ENCODE assay signal across 1 cellular context in genomic region chr12:77065361-77066204, GRCh38.
A peak's percentile ranks its signal among the peaks of the same experiment; 100 is the strongest.
TF ChIP-seq lines count a peak whose summit lies in the region.

A gene with protein sequence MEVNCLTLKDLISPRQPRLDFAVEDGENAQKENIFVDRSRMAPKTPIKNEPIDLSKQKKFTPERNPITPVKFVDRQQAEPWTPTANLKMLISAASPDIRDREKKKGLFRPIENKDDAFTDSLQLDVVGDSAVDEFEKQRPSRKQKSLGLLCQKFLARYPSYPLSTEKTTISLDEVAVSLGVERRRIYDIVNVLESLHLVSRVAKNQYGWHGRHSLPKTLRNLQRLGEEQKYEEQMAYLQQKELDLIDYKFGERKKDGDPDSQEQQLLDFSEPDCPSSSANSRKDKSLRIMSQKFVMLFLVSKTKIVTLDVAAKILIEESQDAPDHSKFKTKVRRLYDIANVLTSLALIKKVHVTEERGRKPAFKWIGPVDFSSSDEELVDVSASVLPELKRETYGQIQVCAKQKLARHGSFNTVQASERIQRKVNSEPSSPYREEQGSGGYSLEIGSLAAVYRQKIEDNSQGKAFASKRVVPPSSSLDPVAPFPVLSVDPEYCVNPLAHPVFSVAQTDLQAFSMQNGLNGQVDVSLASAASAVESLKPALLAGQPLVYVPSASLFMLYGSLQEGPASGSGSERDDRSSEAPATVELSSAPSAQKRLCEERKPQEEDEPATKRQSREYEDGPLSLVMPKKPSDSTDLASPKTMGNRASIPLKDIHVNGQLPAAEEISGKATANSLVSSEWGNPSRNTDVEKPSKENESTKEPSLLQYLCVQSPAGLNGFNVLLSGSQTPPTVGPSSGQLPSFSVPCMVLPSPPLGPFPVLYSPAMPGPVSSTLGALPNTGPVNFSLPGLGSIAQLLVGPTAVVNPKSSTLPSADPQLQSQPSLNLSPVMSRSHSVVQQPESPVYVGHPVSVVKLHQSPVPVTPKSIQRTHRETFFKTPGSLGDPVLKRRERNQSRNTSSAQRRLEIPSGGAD (minus strand): TSS chr12:77065569. CDS start chr12:77064635, 934 bp downstream.

TF ChIP-seq in HEK293, 187 proteins besides CTCF, POLR2A, EP300 and RAD21 (continued from another document and continues in another):
- TF ChIP-seq ZBTB8A (tag by site-specific recombination; IDR thresholded peaks at IDR 0.05) (peak; percentile 91), ZNF768 (tag by site-specific recombination; IDR thresholded peaks at IDR 0.05) (no peak), TRIM28 (IDR thresholded peaks at IDR 0.05; ENCODE audit: borderline replicate concordance, low read length) (no peak; the same call in 1 of the 2 replicates), ZBTB48 (tag by site-specific recombination; IDR thresholded peaks at IDR 0.05) (0 out of 2 replicates have a peak, but pooled peaks have one; percentile 79), ZSCAN16 (tag by site-specific recombination; IDR thresholded peaks at IDR 0.05) (0 out of 2 replicates have a peak, but pooled peaks have one; percentile 45), ZNF10 (tag by site-specific recombination; IDR thresholded peaks at IDR 0.05) (0 out of 2 replicates have a peak, but pooled peaks have one; percentile 6), ZNF654 (tag by site-specific recombination; IDR thresholded peaks at IDR 0.05; ENCODE audit: low read depth) (no peak), ZFP69B (tag by site-specific recombination; IDR thresholded peaks at IDR 0.05) (peak; percentile 31; the same call in 1 of the 2 replicates), GLI2 (tag by site-specific recombination; IDR thresholded peaks at IDR 0.05; ENCODE audit: borderline replicate concordance, low read depth) (no peak), KLF10 (tag by site-specific recombination; IDR thresholded peaks at IDR 0.05) (peak; percentile 60; the same call in 1 of the 2 replicates), ZNF600 (tag by site-specific recombination; IDR thresholded peaks at IDR 0.05) (peak; percentile 85), PRDM10 (tag by site-specific recombination; IDR thresholded peaks at IDR 0.05) (peak; percentile 72), SCRT2 (tag by site-specific recombination; IDR thresholded peaks at IDR 0.05) (peak; percentile 96), EGR2 (tag by site-specific recombination; IDR thresholded peaks at IDR 0.05; ENCODE audit: low read depth) (peak; percentile 61), KLF8 (tag by site-specific recombination; IDR thresholded peaks at IDR 0.05) (peak; percentile 81), ZNF747 (tag by site-specific recombination; IDR thresholded peaks at IDR 0.05) (no peak), ZBTB17 (tag by site-specific recombination; IDR thresholded peaks at IDR 0.05) (peak; percentile 69; the same call in 1 of the 2 replicates), ZNF843 (tag by site-specific recombination; IDR thresholded peaks at IDR 0.05) (peak; percentile 43), ZNF501 (tag by site-specific recombination; IDR thresholded peaks at IDR 0.05) (peak; percentile 63; the same call in 1 of the 2 replicates), ZNF350 (tag by site-specific recombination; IDR thresholded peaks at IDR 0.05) (peak; percentile 49; the same call in 1 of the 2 replicates), GLIS1 (tag by site-specific recombination; IDR thresholded peaks at IDR 0.05) (peak; percentile 21; the same call in 1 of the 2 replicates), REPIN1 (tag by site-specific recombination; IDR thresholded peaks at IDR 0.05; ENCODE audit: low read depth) (0 out of 2 replicates have a peak, but pooled peaks have one; percentile 56), ZSCAN30 (tag by site-specific recombination; IDR thresholded peaks at IDR 0.05) (peak; percentile 63; the same call in 1 of the 2 replicates), ZNF362 (tag by site-specific recombination; IDR thresholded peaks at IDR 0.05) (peak; percentile 88), SP7 (tag by site-specific recombination; IDR thresholded peaks at IDR 0.05) (peak; percentile 42; the same call in 1 of the 2 replicates), ZNF48 (tag by site-specific recombination; IDR thresholded peaks at IDR 0.05) (no peak), OSR2 (tag by site-specific recombination; IDR thresholded peaks at IDR 0.05) (peak; percentile 44; the same call in 1 of the 2 replicates)
- TF ChIP-seq, protein P1, sequence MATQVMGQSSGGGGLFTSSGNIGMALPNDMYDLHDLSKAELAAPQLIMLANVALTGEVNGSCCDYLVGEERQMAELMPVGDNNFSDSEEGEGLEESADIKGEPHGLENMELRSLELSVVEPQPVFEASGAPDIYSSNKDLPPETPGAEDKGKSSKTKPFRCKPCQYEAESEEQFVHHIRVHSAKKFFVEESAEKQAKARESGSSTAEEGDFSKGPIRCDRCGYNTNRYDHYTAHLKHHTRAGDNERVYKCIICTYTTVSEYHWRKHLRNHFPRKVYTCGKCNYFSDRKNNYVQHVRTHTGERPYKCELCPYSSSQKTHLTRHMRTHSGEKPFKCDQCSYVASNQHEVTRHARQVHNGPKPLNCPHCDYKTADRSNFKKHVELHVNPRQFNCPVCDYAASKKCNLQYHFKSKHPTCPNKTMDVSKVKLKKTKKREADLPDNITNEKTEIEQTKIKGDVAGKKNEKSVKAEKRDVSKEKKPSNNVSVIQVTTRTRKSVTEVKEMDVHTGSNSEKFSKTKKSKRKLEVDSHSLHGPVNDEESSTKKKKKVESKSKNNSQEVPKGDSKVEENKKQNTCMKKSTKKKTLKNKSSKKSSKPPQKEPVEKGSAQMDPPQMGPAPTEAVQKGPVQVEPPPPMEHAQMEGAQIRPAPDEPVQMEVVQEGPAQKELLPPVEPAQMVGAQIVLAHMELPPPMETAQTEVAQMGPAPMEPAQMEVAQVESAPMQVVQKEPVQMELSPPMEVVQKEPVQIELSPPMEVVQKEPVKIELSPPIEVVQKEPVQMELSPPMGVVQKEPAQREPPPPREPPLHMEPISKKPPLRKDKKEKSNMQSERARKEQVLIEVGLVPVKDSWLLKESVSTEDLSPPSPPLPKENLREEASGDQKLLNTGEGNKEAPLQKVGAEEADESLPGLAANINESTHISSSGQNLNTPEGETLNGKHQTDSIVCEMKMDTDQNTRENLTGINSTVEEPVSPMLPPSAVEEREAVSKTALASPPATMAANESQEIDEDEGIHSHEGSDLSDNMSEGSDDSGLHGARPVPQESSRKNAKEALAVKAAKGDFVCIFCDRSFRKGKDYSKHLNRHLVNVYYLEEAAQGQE (tag by site-specific recombination; IDR thresholded peaks at IDR 0.05), result no peak
- TF ChIP-seq, protein P2, sequence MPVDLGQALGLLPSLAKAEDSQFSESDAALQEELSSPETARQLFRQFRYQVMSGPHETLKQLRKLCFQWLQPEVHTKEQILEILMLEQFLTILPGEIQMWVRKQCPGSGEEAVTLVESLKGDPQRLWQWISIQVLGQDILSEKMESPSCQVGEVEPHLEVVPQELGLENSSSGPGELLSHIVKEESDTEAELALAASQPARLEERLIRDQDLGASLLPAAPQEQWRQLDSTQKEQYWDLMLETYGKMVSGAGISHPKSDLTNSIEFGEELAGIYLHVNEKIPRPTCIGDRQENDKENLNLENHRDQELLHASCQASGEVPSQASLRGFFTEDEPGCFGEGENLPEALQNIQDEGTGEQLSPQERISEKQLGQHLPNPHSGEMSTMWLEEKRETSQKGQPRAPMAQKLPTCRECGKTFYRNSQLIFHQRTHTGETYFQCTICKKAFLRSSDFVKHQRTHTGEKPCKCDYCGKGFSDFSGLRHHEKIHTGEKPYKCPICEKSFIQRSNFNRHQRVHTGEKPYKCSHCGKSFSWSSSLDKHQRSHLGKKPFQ (tag by site-specific recombination; IDR thresholded peaks at IDR 0.05), result peak; percentile 51; the same call in 1 of the 2 replicates
- TF ChIP-seq, protein P3, sequence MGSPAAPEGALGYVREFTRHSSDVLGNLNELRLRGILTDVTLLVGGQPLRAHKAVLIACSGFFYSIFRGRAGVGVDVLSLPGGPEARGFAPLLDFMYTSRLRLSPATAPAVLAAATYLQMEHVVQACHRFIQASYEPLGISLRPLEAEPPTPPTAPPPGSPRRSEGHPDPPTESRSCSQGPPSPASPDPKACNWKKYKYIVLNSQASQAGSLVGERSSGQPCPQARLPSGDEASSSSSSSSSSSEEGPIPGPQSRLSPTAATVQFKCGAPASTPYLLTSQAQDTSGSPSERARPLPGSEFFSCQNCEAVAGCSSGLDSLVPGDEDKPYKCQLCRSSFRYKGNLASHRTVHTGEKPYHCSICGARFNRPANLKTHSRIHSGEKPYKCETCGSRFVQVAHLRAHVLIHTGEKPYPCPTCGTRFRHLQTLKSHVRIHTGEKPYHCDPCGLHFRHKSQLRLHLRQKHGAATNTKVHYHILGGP (tag by site-specific recombination; IDR thresholded peaks at IDR 0.05), result no peak
- TF ChIP-seq, protein P4, sequence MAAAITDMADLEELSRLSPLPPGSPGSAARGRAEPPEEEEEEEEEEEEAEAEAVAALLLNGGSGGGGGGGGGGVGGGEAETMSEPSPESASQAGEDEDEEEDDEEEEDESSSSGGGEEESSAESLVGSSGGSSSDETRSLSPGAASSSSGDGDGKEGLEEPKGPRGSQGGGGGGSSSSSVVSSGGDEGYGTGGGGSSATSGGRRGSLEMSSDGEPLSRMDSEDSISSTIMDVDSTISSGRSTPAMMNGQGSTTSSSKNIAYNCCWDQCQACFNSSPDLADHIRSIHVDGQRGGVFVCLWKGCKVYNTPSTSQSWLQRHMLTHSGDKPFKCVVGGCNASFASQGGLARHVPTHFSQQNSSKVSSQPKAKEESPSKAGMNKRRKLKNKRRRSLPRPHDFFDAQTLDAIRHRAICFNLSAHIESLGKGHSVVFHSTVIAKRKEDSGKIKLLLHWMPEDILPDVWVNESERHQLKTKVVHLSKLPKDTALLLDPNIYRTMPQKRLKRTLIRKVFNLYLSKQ (tag by site-specific recombination; IDR thresholded peaks at IDR 0.05; ENCODE audit: borderline replicate concordance), result no peak
- TF ChIP-seq, protein P5, sequence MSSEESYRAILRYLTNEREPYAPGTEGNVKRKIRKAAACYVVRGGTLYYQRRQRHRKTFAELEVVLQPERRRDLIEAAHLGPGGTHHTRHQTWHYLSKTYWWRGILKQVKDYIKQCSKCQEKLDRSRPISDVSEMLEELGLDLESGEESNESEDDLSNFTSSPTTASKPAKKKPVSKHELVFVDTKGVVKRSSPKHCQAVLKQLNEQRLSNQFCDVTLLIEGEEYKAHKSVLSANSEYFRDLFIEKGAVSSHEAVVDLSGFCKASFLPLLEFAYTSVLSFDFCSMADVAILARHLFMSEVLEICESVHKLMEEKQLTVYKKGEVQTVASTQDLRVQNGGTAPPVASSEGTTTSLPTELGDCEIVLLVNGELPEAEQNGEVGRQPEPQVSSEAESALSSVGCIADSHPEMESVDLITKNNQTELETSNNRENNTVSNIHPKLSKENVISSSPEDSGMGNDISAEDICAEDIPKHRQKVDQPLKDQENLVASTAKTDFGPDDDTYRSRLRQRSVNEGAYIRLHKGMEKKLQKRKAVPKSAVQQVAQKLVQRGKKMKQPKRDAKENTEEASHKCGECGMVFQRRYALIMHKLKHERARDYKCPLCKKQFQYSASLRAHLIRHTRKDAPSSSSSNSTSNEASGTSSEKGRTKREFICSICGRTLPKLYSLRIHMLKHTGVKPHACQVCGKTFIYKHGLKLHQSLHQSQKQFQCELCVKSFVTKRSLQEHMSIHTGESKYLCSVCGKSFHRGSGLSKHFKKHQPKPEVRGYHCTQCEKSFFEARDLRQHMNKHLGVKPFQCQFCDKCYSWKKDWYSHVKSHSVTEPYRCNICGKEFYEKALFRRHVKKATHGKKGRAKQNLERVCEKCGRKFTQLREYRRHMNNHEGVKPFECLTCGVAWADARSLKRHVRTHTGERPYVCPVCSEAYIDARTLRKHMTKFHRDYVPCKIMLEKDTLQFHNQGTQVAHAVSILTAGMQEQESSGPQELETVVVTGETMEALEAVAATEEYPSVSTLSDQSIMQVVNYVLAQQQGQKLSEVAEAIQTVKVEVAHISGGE (tag by site-specific recombination; conservative IDR thresholded peaks at IDR 0.05; ENCODE audit: low read depth), result peak; percentile 43
- TF ChIP-seq, protein P6, sequence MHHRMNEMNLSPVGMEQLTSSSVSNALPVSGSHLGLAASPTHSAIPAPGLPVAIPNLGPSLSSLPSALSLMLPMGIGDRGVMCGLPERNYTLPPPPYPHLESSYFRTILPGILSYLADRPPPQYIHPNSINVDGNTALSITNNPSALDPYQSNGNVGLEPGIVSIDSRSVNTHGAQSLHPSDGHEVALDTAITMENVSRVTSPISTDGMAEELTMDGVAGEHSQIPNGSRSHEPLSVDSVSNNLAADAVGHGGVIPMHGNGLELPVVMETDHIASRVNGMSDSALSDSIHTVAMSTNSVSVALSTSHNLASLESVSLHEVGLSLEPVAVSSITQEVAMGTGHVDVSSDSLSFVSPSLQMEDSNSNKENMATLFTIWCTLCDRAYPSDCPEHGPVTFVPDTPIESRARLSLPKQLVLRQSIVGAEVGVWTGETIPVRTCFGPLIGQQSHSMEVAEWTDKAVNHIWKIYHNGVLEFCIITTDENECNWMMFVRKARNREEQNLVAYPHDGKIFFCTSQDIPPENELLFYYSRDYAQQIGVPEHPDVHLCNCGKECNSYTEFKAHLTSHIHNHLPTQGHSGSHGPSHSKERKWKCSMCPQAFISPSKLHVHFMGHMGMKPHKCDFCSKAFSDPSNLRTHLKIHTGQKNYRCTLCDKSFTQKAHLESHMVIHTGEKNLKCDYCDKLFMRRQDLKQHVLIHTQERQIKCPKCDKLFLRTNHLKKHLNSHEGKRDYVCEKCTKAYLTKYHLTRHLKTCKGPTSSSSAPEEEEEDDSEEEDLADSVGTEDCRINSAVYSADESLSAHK (tag by site-specific recombination; IDR thresholded peaks at IDR 0.05), result peak; percentile 98
